Comparison of ENCODE assay signal across 21 cellular contexts in genomic region chr4:143441678-143442077, GRCh38.
DNase-seq lines count a peak whose midpoint lies in the region; ATAC-seq and TF ChIP-seq lines count a peak whose summit lies in the region.
"Had no signal": no experiment of that assay in that cellular context is flagged by ENCODE, and none has a peak within 500 bp of the region (broad histone marks: within the 10 kb centered on the region; RNA-seq: fewer than 3 reads in every experiment).

No MANE protein-coding gene starts in this region.

- 73 to 91% (median 81%) methylated on average over 4 of the region's 4 CpGs for WGBS in spleen, 5 donors
- WGBS in stomach, 5 donors, result 59 to 77% (median 70%) methylated on average over 4 of the region's 4 CpGs

- H3K27ac Mint-ChIP-seq in stimulated activated memory B cell treated with anti-CD40 and anti-IgM and Interleukin-4, amounts not matched to agents 10 μg/mL and 1 μg/mL and 100 μg/mL, for 72 hours, result no peak overlapping the region

- H3K36me3 ChIP-seq in mucosa of descending colon (ENCODE audit: low read depth), result no peaks in the 10 kb centered on the region
- peaks cover 0 to 31% (median 4%) of the 10 kb centered on the region in 6 donors for H3K36me3 ChIP-seq in spleen
- peaks cover 0 to 46% (median 35%) of the 10 kb centered on the region in 4 donors for H3K36me3 ChIP-seq in stomach
- H3K36me3 ChIP-seq: BE2C, ovary, uterus had no signal

- TF ChIP-seq EP300 in stomach (IDR thresholded peaks at IDR 0.05), result no peak

- peak overlapping the region in 3 of 59 donors; percentile 9 to 20 (median 17) for H3K4me3 ChIP-seq in dorsolateral prefrontal cortex
- no peak overlapping the region for H3K4me3 ChIP-seq in mucosa of descending colon
- no peak overlapping the region for H3K4me3 ChIP-seq in spleen
- H3K4me3 ChIP-seq in stomach, result no peak overlapping the region
- H3K4me3 ChIP-seq: ovary, sigmoid colon, uterus had no signal

- H3K27me3 ChIP-seq in dorsolateral prefrontal cortex (no peaks in the 10 kb centered on the region), spleen (replicated peaks in 1 of 7) (no peaks in the 10 kb centered on the region), stomach (no peaks in the 10 kb centered on the region)
- H3K27me3 ChIP-seq: BE2C, ovary, sigmoid colon, uterus had no signal

- H3K4me1 ChIP-seq in mucosa of descending colon (ENCODE audit: low read depth) (peaks cover 12% of the 10 kb centered on the region), spleen (no peaks in the 10 kb centered on the region), stomach (peaks cover 0 to 16% (median 6%) of the 10 kb centered on the region in 4 donors)
- H3K4me1 ChIP-seq: BE2C, uterus had no signal

- DNase-seq in Ammon's horn (ENCODE audit: low spot score) (peak; percentile 76), HT1080 (ENCODE audit: low read depth) (peak; percentile 8), dorsolateral prefrontal cortex (peak in 7 of 10 donors; percentile 22 to 66 (median 48)), mucosa of descending colon (peak in 1 of 3 donors; percentile 17), spleen (no peak), stomach (no peak)
- DNase-seq: activated CD4-positive, alpha-beta T cell treated with anti-CD3 and anti-CD28 coated beads for 48 hours; activated effector memory CD4-positive, alpha-beta T cell treated with Interleukin-2 at 50 U/mL for 16 hours; amniotic stem cell; BE2C; Calu3; NCI-H226; ovary; sigmoid colon; stimulated activated CD4-positive, alpha-beta T cell treated with anti-CD3 and anti-CD28 coated beads, Interleukin-1b, Interleukin-23, amount 100 ng/mL, for 48 hours; SW 1271; uterus had no signal

- TF ChIP-seq POLR2A in spleen (IDR thresholded peaks at IDR 0.05) (no peak), stomach (IDR thresholded peaks at IDR 0.05) (no peak)

- H3K9me3 ChIP-seq in mucosa of descending colon (no peaks in the 10 kb centered on the region), spleen (no peaks in the 10 kb centered on the region), stomach (no peaks in the 10 kb centered on the region)
- H3K9me3 ChIP-seq: BE2C, ovary, sigmoid colon, uterus had no signal

- H3K9me3 Mint-ChIP-seq in stimulated activated memory B cell treated with anti-CD40 and anti-IgM and Interleukin-4, amounts not matched to agents 10 μg/mL and 1 μg/mL and 100 μg/mL, for 72 hours, result no peaks in the 10 kb centered on the region
- H3K9me3 Mint-ChIP-seq: central memory CD8-positive, alpha-beta T cell had no signal

- no peaks in the 10 kb centered on the region for H3K4me1 Mint-ChIP-seq in stimulated activated memory B cell treated with anti-CD40 and anti-IgM and Interleukin-4, amounts not matched to agents 10 μg/mL and 1 μg/mL and 100 μg/mL, for 72 hours
- H3K4me1 Mint-ChIP-seq: central memory CD8-positive, alpha-beta T cell had no signal

- ATAC-seq in mucosa of descending colon (peak; percentile 55), GM19351 (IDR thresholded peaks at IDR 0.05; ENCODE audit: unreplicated experiment) (no peak)
- no peak for ATAC-seq in stimulated activated memory B cell treated with anti-CD40 and anti-IgM and Interleukin-4, amounts not matched to agents 10 μg/mL and 1 μg/mL and 100 μg/mL, for 72 hours

- H3K36me3 Mint-ChIP-seq in stimulated activated memory B cell treated with anti-CD40 and anti-IgM and Interleukin-4, amounts not matched to agents 10 μg/mL and 1 μg/mL and 100 μg/mL, for 72 hours, result no peaks in the 10 kb centered on the region

- intact Hi-C loops in dorsolateral prefrontal cortex (cut with DNase I), result no loop called here
- intact Hi-C loops in mucosa of descending colon (cut with DNase I, micrococcal nuclease), result no loop called here
- intact Hi-C loops in spleen (cut with DNase I; ENCODE audit: low total_unique reads), result no loop called here
- intact Hi-C loops in stomach (cut with DNase I; ENCODE audit: low total_unique reads), result no loop called here

- H3K27me3 Mint-ChIP-seq in stimulated activated memory B cell treated with anti-CD40 and anti-IgM and Interleukin-4, amounts not matched to agents 10 μg/mL and 1 μg/mL and 100 μg/mL, for 72 hours, result no peaks in the 10 kb centered on the region

- TF ChIP-seq CTCF in dorsolateral prefrontal cortex (IDR thresholded peaks at IDR 0.05 in 54 of 56, conservative IDR thresholded peaks at IDR 0.05 in 2 of 56; ENCODE audit: low read depth in 1 of 56, partially characterized antibody in 56 of 56) (peak in 36 of 56 donors; percentile 10 to 58 (median 34)), mucosa of descending colon (IDR thresholded peaks at IDR 0.05) (no peak), spleen (IDR thresholded peaks at IDR 0.05 in 8 of 11, conservative IDR thresholded peaks at IDR 0.05 in 3 of 11) (no peak), stomach (IDR thresholded peaks at IDR 0.05) (no peak)

- H3K27ac ChIP-seq in dorsolateral prefrontal cortex (peak overlapping the region; percentile 36 to 97 (median 86)), spleen (no peak overlapping the region), stomach (no peak overlapping the region)
- H3K27ac ChIP-seq: ovary, RWPE1, uterus had no signal

- no peak overlapping the region for H3K4me3 Mint-ChIP-seq in stimulated activated memory B cell treated with anti-CD40 and anti-IgM and Interleukin-4, amounts not matched to agents 10 μg/mL and 1 μg/mL and 100 μg/mL, for 72 hours
- H3K4me3 Mint-ChIP-seq: central memory CD8-positive, alpha-beta T cell had no signal

Comparison
In these comparisons a context has a peak if more than half of its experiments do, and no peak if none do; other contexts are left out.
1. DNase-seq: peak in Ammon's horn (single experiment), HT1080 (single experiment) and dorsolateral prefrontal cortex (7 of 10); none in spleen (single experiment) and stomach (single experiment).
2. H3K27ac ChIP-seq: peak in dorsolateral prefrontal cortex (59 of 59); none in spleen (0 of 8) and stomach (0 of 5).
3. CTCF ChIP-seq: peak in dorsolateral prefrontal cortex (36 of 56); none in mucosa of descending colon (single experiment), spleen (0 of 11) and stomach (0 of 7).